In genomic region chr3:114600571-114600970, GRCh38 we compare ENCODE assay signal across 20 cellular contexts.
"Had no signal": no experiment of that assay in that cellular context is flagged by ENCODE, and none has a peak within 500 bp of the region (broad histone marks: within the 10 kb centered on the region; RNA-seq: fewer than 3 reads in every experiment).

No MANE protein-coding gene starts in this region.

- H3K27ac Mint-ChIP-seq: immature natural killer cell; natural killer cell treated with Interleukin-12 subunit alpha and Interleukin-12 subunit beta and Interleukin-15 and Interleukin-18, amount 100 ng/mL, for 72 hours; stimulated activated effector memory CD8-positive, alpha-beta T cell treated with anti-CD3 and anti-CD28 coated beads, Interleukin-12 subunit alpha, Interleukin-12 subunit beta, amount 100 ng/mL, for 72 hours; stimulated activated naive CD8-positive, alpha-beta T cell treated with anti-CD3 and anti-CD28 coated beads, Interleukin-15, Interleukin-2, amounts not matched to agents 100 ng/mL and 50 ng/mL, for 24 hours had no signal

- H3K9me3 ChIP-seq: colonic mucosa, esophagus squamous epithelium, left lung, lower lobe of right lung, tibial artery, upper lobe of left lung, vagina had no signal

- DNase-seq: colonic mucosa; dermis blood vessel endothelial cell; esophagus squamous epithelium; foreskin fibroblast; immature natural killer cell; left lung; lower lobe of right lung; mesenchymal stem cell; midbrain; occipital lobe; stimulated activated CD4-positive, alpha-beta T cell treated with anti-CD3 and anti-CD28 coated beads, Interleukin-4, amount 100 ng/mL, for 1 hour; stimulated activated CD8-positive, alpha-beta memory T cell treated with anti-CD3 and anti-CD28 coated beads, Interleukin-4, amount 100 ng/mL, for 48 hours; tibial artery; upper lobe of left lung had no signal

- H3K27ac ChIP-seq: colonic mucosa, esophagus squamous epithelium, left lung, lower lobe of right lung, parathyroid adenoma, tibial artery, upper lobe of left lung, vagina had no signal

- FAIRE-seq: keratinocyte had no signal

- H3K36me3 ChIP-seq: colonic mucosa, esophagus squamous epithelium, left lung, lower lobe of right lung, tibial artery, upper lobe of left lung, vagina had no signal

- H3K4me1 Mint-ChIP-seq: immature natural killer cell; stimulated activated effector memory CD8-positive, alpha-beta T cell treated with anti-CD3 and anti-CD28 coated beads, Interleukin-12 subunit alpha, Interleukin-12 subunit beta, amount 100 ng/mL, for 72 hours had no signal

- H3K9ac ChIP-seq: parathyroid adenoma had no signal

- ATAC-seq: left lung; lower lobe of right lung; natural killer cell treated with Interleukin-12 subunit alpha and Interleukin-12 subunit beta and Interleukin-15 and Interleukin-18, amount 100 ng/mL, for 72 hours; stimulated activated effector memory CD8-positive, alpha-beta T cell treated with anti-CD3 and anti-CD28 coated beads, Interleukin-12 subunit alpha, Interleukin-12 subunit beta, amount 100 ng/mL, for 72 hours had no signal

- H2AFZ ChIP-seq: parathyroid adenoma had no signal

- H3K36me3 Mint-ChIP-seq: natural killer cell treated with Interleukin-12 subunit alpha and Interleukin-12 subunit beta and Interleukin-15 and Interleukin-18, amount 100 ng/mL, for 72 hours; stimulated activated effector memory CD8-positive, alpha-beta T cell treated with anti-CD3 and anti-CD28 coated beads, Interleukin-12 subunit alpha, Interleukin-12 subunit beta, amount 100 ng/mL, for 72 hours had no signal

- H3K4me1 ChIP-seq: colonic mucosa, esophagus squamous epithelium, left lung, lower lobe of right lung, upper lobe of left lung, vagina had no signal

- H3K9me3 Mint-ChIP-seq: immature natural killer cell; natural killer cell treated with Interleukin-12 subunit alpha and Interleukin-12 subunit beta and Interleukin-15 and Interleukin-18, amount 100 ng/mL, for 72 hours; stimulated activated effector memory CD8-positive, alpha-beta T cell treated with anti-CD3 and anti-CD28 coated beads, Interleukin-12 subunit alpha, Interleukin-12 subunit beta, amount 100 ng/mL, for 72 hours; stimulated activated naive CD8-positive, alpha-beta T cell treated with anti-CD3 and anti-CD28 coated beads, Interleukin-15, Interleukin-2, amounts not matched to agents 100 ng/mL and 50 ng/mL, for 24 hours had no signal

- H3K4me3 Mint-ChIP-seq: immature natural killer cell; natural killer cell treated with Interleukin-12 subunit alpha and Interleukin-12 subunit beta and Interleukin-15 and Interleukin-18, amount 100 ng/mL, for 72 hours; stimulated activated effector memory CD8-positive, alpha-beta T cell treated with anti-CD3 and anti-CD28 coated beads, Interleukin-12 subunit alpha, Interleukin-12 subunit beta, amount 100 ng/mL, for 72 hours; stimulated activated naive CD8-positive, alpha-beta T cell treated with anti-CD3 and anti-CD28 coated beads, Interleukin-15, Interleukin-2, amounts not matched to agents 100 ng/mL and 50 ng/mL, for 24 hours had no signal

- H3K27me3 Mint-ChIP-seq: natural killer cell treated with Interleukin-12 subunit alpha and Interleukin-12 subunit beta and Interleukin-15 and Interleukin-18, amount 100 ng/mL, for 72 hours; stimulated activated naive CD8-positive, alpha-beta T cell treated with anti-CD3 and anti-CD28 coated beads, Interleukin-15, Interleukin-2, amounts not matched to agents 100 ng/mL and 50 ng/mL, for 24 hours had no signal

- H3K4me3 ChIP-seq: colonic mucosa, esophagus squamous epithelium, left lung, lower lobe of right lung, tibial artery, upper lobe of left lung, vagina had no signal

- H3K27me3 ChIP-seq: colonic mucosa, esophagus squamous epithelium, left lung, tibial artery, upper lobe of left lung, vagina had no signal
